In the genomic region with DNA sequence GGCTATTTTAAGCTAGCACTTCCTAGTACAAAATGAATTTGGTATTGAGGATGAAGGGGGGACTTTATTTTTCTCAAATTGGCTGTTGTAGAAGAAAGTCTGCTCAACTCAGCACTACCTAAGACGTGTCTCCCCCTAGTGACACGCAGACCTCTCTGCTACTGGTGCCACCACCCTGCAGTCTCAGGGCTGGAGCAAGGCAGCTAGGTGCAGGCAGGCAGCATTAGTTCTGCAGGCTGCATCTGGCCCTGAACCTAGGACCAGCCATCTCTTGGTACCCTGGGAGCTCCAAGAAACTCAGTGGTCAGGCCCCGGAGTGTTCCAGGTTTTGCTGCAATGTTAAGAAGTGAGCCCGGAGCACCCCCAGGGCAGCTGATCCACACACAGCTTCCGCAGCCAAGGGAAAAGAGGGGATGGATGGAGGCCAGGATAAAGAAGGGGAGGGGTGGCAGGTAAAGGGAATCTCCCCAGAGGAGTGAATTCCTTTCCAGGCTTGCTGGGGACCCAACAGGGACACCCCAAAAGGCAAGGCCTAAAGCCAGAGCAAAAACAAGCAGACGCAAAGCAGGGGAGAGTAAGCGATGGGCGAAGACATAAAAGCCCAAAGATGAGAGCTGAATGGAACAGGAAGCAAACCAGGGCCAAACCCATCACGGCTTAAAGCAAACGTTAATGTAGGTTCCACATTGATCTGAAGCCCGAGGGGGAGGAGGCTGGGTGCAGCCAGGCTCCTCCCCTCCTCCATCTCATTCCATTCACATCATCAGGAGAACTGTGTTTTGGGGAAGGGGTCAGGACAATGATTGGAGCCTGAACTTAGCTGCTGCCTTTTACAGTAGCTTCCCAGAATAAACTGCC, we compare ENCODE assay signal across 8 cellular contexts.
DNase-seq lines count a peak whose midpoint lies in the region; ATAC-seq and TF ChIP-seq lines count a peak whose summit lies in the region.

No MANE protein-coding gene starts in this region.

- no peaks in the 10 kb centered on the region for H3K27me3 Mint-ChIP-seq in activated CD4-positive, alpha-beta T cell treated with anti-CD3 and anti-CD28 coated beads for 36 hours

- no peak overlapping the region for H3K9ac ChIP-seq in adipocyte (ENCODE audit: low read length)

- in situ Hi-C loops in transverse colon (cut with MboI; ENCODE audit: low pct_ligation_motif_present in 1 of 4, low pct_unique_long_range_greater_than_20kb in 1 of 4, low sequenced_read_pairs in 3 of 4), result loop anchor here (25.0 kb wide), 3 partner anchors 190 to 340 kb away; a partner anchor contains a TSS

- H3K36me3 ChIP-seq in adipocyte (ENCODE audit: control insufficient read depth, insufficient read depth, low read length, severe bottlenecking), result no peaks in the 10 kb centered on the region
- H3K36me3 ChIP-seq in transverse colon, result no peaks in the 10 kb centered on the region

- no peak for ATAC-seq in activated CD4-positive, alpha-beta T cell treated with anti-CD3 and anti-CD28 coated beads for 36 hours
- no peak for ATAC-seq in HG03097 (IDR thresholded peaks at IDR 0.05; ENCODE audit: low FRiP score, unreplicated experiment)

- H3K4me1 Mint-ChIP-seq in activated CD4-positive, alpha-beta T cell treated with anti-CD3 and anti-CD28 coated beads for 36 hours, result peaks cover 8% of the 10 kb centered on the region

- POLR2A ChIA-PET in activated CD4-positive, alpha-beta T cell treated with anti-CD3 and anti-CD28 coated beads for 36 hours (lab: Charles Lee), result no interaction called here

- WGBS in transverse colon (ENCODE audit: low coverage in 1 of 2), 2 donors, result 31 to 66% methylated on average over 2 to 11 of the region's 11 CpGs

- DNase-seq in activated CD4-positive, alpha-beta T cell treated with anti-CD3 and anti-CD28 coated beads for 36 hours, result peak; percentile 39
- no peak for DNase-seq in activated CD4-positive, alpha-beta T cell treated with anti-CD3 and anti-CD28 coated beads for 4 hours
- DNase-seq in HT-29 (ENCODE audit: low spot score), result peak; percentile 29
- peak; percentile 37 for DNase-seq in adipocyte (ENCODE audit: low read depth)
- peak; percentile 59 for DNase-seq in iPS-NIHi11 (ENCODE audit: low spot score)
- DNase-seq in transverse colon, result no peak
- DNase-seq in NCI-H2029 treated with DMSO at 0.1 percent for 48 hours (lab: John Stamatoyannopoulos, UW), result no peak

- TF ChIP-seq EP300 in transverse colon (IDR thresholded peaks at IDR 0.05; ENCODE audit: low read depth), result no peak

- no peak overlapping the region for H3K27ac Mint-ChIP-seq in activated CD4-positive, alpha-beta T cell treated with anti-CD3 and anti-CD28 coated beads for 36 hours

- peak overlapping the region; percentile 33 to 72 (median 54) for H3K27ac ChIP-seq in transverse colon

- CTCF ChIA-PET in activated CD4-positive, alpha-beta T cell treated with anti-CD3 and anti-CD28 coated beads for 36 hours (lab: Charles Lee), result interaction anchor here (0.6 to 2.2 kb wide), 2 partner anchors 14 to 754 kb away, joined by 5 to 9 read pairs; a partner anchor contains a TSS

- H3K9me3 ChIP-seq in adipocyte (ENCODE audit: control insufficient read depth, low read length) (no peaks in the 10 kb centered on the region), transverse colon (no peaks in the 10 kb centered on the region)

- H3K4me3 Mint-ChIP-seq in activated CD4-positive, alpha-beta T cell treated with anti-CD3 and anti-CD28 coated beads for 36 hours, result no peak overlapping the region

- intact Hi-C loops in activated CD4-positive, alpha-beta T cell treated with anti-CD3 and anti-CD28 coated beads for 36 hours (cut with DNase I, micrococcal nuclease), result loop anchor here in 1 of 2 experiments (2.0 to 10.0 kb wide), 2 partner anchors 345 to 443 kb away; no protein-coding TSS in a partner anchor
- intact Hi-C loops in transverse colon (cut with DNase I; ENCODE audit: low total_unique reads), result loop anchor here (10.0 kb wide), 1 partner anchor 327 kb away; no protein-coding TSS in a partner anchor

- H3K4me1 ChIP-seq in adipocyte (ENCODE audit: control insufficient read depth, insufficient read depth, low read length), result peaks cover 20% of the 10 kb centered on the region
- peaks cover 11 to 21% (median 16%) of the 10 kb centered on the region in 4 donors for H3K4me1 ChIP-seq in transverse colon

- no peak for TF ChIP-seq POLR2A in transverse colon (IDR thresholded peaks at IDR 0.05)

- H3K4me3 ChIP-seq in adipocyte (ENCODE audit: low read length) (no peak overlapping the region), transverse colon (no peak overlapping the region)

- H3K27me3 ChIP-seq in adipocyte (replicated peaks; ENCODE audit: control insufficient read depth, insufficient read depth, low read length) (no peaks in the 10 kb centered on the region), transverse colon (no peaks in the 10 kb centered on the region)

- TF ChIP-seq CTCF in transverse colon (IDR thresholded peaks at IDR 0.05), result peak in 3 of 5 experiments; percentile 17 to 27 (median 27)

- no peaks in the 10 kb centered on the region for H3K36me3 Mint-ChIP-seq in activated CD4-positive, alpha-beta T cell treated with anti-CD3 and anti-CD28 coated beads for 36 hours (ENCODE audit: low read depth)

- H3K9me3 Mint-ChIP-seq in activated CD4-positive, alpha-beta T cell treated with anti-CD3 and anti-CD28 coated beads for 36 hours (ENCODE audit: low read depth), result no peaks in the 10 kb centered on the region

Comparison
In these comparisons a context has a peak if more than half of its experiments do, and no peak if none do; other contexts are left out.
1. DNase-seq: peak in activated CD4-positive, alpha-beta T cell treated with anti-CD3 and anti-CD28 coated beads for 36 hours (single experiment), HT-29 (single experiment), adipocyte (single experiment) and iPS-NIHi11 (single experiment); none in activated CD4-positive, alpha-beta T cell treated with anti-CD3 and anti-CD28 coated beads for 4 hours (0 of 2), transverse colon (single experiment) and NCI-H2029 treated with DMSO at 0.1 percent for 48 hours (single experiment).